Comparison of ENCODE assay signal across 12 cellular contexts in genomic region chr6:49423817-49424216, GRCh38. TPM values are rescaled to one million over a fixed set of nuclear protein-coding genes. Genes with fewer than 3 reads are reported as not detected.
DNase-seq lines count a peak whose midpoint lies in the region; ATAC-seq and TF ChIP-seq lines count a peak whose summit lies in the region.
"Had no signal": no experiment of that assay in that cellular context is flagged by ENCODE, and none has a peak within 500 bp of the region (broad histone marks: within the 10 kb centered on the region; RNA-seq: fewer than 3 reads in every experiment).

No MANE protein-coding gene starts in this region.

- H3K27ac ChIP-seq in ascending aorta: no peak overlapping the region

- intact Hi-C loops in ascending aorta (cut with DNase I): no loop called here

- DNase-seq in ACHN: peak; percentile 33
- peak; percentile 47 for DNase-seq in HCEC 1CT
- DNase-seq in OCI-M1 (lab: John Stamatoyannopoulos, UW): peak; percentile 52
- no peak for DNase-seq in epithelial cell of proximal tubule (ENCODE audit: low read depth)
- no peak for DNase-seq in ascending aorta (ENCODE audit: low spot score in 2 of 2)
- DNase-seq: activated B cell treated with CpG ODN at 0.5 μM for 24 hours; activated effector memory CD4-positive, alpha-beta T cell treated with Interleukin-2 at 50 U/mL for 16 hours; immature natural killer cell; naive thymus-derived CD4-positive, alpha-beta T cell had no signal

- TF ChIP-seq CTCF in epithelial cell of proximal tubule (conservative IDR thresholded peaks at IDR 0.05; ENCODE audit: low read depth, low read length): peak; percentile 33
- TF ChIP-seq CTCF in ascending aorta (IDR thresholded peaks at IDR 0.05): no peak

- in situ Hi-C loops in ACHN (cut with HindIII; ENCODE audit: low pct_ligation_motif_present, low pct_unique_long_range_greater_than_20kb, low sequenced_read_pairs): no loop called here

- H3K4me1 ChIP-seq in ascending aorta: no peaks in the 10 kb centered on the region

- no peaks in the 10 kb centered on the region for H3K27me3 ChIP-seq in ascending aorta

- H3K4me3 ChIP-seq in epithelial cell of proximal tubule (ENCODE audit: low read depth, low read length) (no peak overlapping the region), ascending aorta (no peak overlapping the region)

- no peak for ATAC-seq in HG03045 (IDR thresholded peaks at IDR 0.05; ENCODE audit: unreplicated experiment)
- no peak for ATAC-seq in GM19023 (IDR thresholded peaks at IDR 0.05; ENCODE audit: unreplicated experiment)
- ATAC-seq in GM21381 (IDR thresholded peaks at IDR 0.05; ENCODE audit: unreplicated experiment): no peak
- ATAC-seq: naive thymus-derived CD4-positive, alpha-beta T cell had no signal

- H3K36me3 ChIP-seq in ascending aorta: no peaks in the 10 kb centered on the region

- H3K9me3 ChIP-seq in ascending aorta: no peaks in the 10 kb centered on the region

RNA-seq across cellular contexts. Expression of gene MMUT, which starts 39.2 kb away (rescaled TPM):
- 5.3 and 5.5 TPM in 2 replicates for total RNA-seq in epithelial cell of proximal tubule
- 8.7 TPM for total RNA-seq in ascending aorta

RNA-seq across cellular contexts. Expression of gene CENPQ, which starts 39.4 kb away (rescaled TPM):
- total RNA-seq in epithelial cell of proximal tubule: 13.1 and 14.0 TPM in 2 replicates
- total RNA-seq in ascending aorta: not detected

Comparison
In these comparisons a context has a peak if more than half of its experiments do, and no peak if none do; other contexts are left out.
1. DNase-seq: peak in ACHN (single experiment), HCEC 1CT (single experiment) and OCI-M1 (single experiment); none in epithelial cell of proximal tubule (single experiment) and ascending aorta (0 of 2).
2. RNA of gene CENPQ, which starts 39.4 kb away (total RNA-seq): 13.1 to 14.0 TPM in epithelial cell of proximal tubule; not detected in ascending aorta (single experiment); every median in the first group is over 10 times any median in the second.